8 cellular contexts compared by ENCODE assay signal in genomic region chr17:19534562-19535149, GRCh38. TPM values are rescaled to one million over a fixed set of nuclear protein-coding genes. Genes with fewer than 3 reads are reported as not detected.
DNase-seq lines count a peak whose midpoint lies in the region; ATAC-seq and TF ChIP-seq lines count a peak whose summit lies in the region.

No MANE protein-coding gene starts in this region.

- H3K27me3 ChIP-seq in iPS DF 6.9 (ENCODE audit: control insufficient read depth, insufficient read depth, low read length) (peaks cover 21% of the 10 kb centered on the region), skeletal muscle satellite cell (ENCODE audit: control insufficient read depth, insufficient read depth, low read length) (peaks cover 78% of the 10 kb centered on the region)

- peaks cover 9% of the 10 kb centered on the region for H3K4me1 Mint-ChIP-seq in T-helper 2 cell treated with Interferon-gamma antibody and Interleukin-4, amounts not matched to agents 5 μg/mL and 100 μg/mL, for 36 hours (ENCODE audit: low read depth)

- no peaks in the 10 kb centered on the region for H3K9me3 Mint-ChIP-seq in T-helper 2 cell treated with Interferon-gamma antibody and Interleukin-4, amounts not matched to agents 5 μg/mL and 100 μg/mL, for 36 hours

- no peaks in the 10 kb centered on the region for H3K4me1 ChIP-seq in iPS DF 6.9 (ENCODE audit: control insufficient read depth, insufficient read depth, low read length)
- H3K4me1 ChIP-seq in skeletal muscle satellite cell (ENCODE audit: control insufficient read depth, insufficient read depth, low read length): peaks cover 13% of the 10 kb centered on the region

- no peak overlapping the region for H3K27ac Mint-ChIP-seq in T-helper 2 cell treated with Interferon-gamma antibody and Interleukin-4, amounts not matched to agents 5 μg/mL and 100 μg/mL, for 36 hours

- ATAC-seq in GM21576 (IDR thresholded peaks at IDR 0.05; ENCODE audit: unreplicated experiment): no peak

- peak overlapping the region; percentile 34; the same call in 1 of the 2 replicates for H3K4me3 ChIP-seq in iPS DF 6.9 (ENCODE audit: low read length)
- peak overlapping the region; percentile 70 for H3K4me3 ChIP-seq in skeletal muscle satellite cell (ENCODE audit: low read length)

- TF ChIP-seq CTCF in GM20000 (IDR thresholded peaks at IDR 0.05; ENCODE audit: extremely low read depth, missing control alignments): no peak

- WGBS in iPS DF 6.9 (ENCODE audit: insufficient coverage, insufficient read length): no CpG with 5 or more reads among the region's 19 CpGs

- H3K27ac ChIP-seq in iPS DF 6.9 (ENCODE audit: low read length): no peak overlapping the region

- H3K4me2 ChIP-seq in skeletal muscle satellite cell (ENCODE audit: low read length): peak overlapping the region; percentile 89

- peak; percentile 34 for DNase-seq in GM20000 (ENCODE audit: low spot score)
- no peak for DNase-seq in T-helper 2 cell treated with Interferon-gamma antibody and Interleukin-4, amounts not matched to agents 5 μg/mL and 100 μg/mL, for 36 hours (ENCODE audit: low spot score)
- no peak for DNase-seq in iPS DF 6.9 (ENCODE audit: low read depth, low spot score)
- no peak for DNase-seq in cortex of kidney (lab: John Stamatoyannopoulos, UW)
- DNase-seq in NCI-H1092 treated with DMSO at 0.1 percent for 48 hours (lab: John Stamatoyannopoulos, UW): no peak
- DNase-seq in activated CD4-positive, CD25-positive, alpha-beta regulatory T cell (lab: John Stamatoyannopoulos, UW): no peak

- H3K9me3 ChIP-seq in iPS DF 6.9 (ENCODE audit: control insufficient read depth, insufficient read depth, low read length) (no peaks in the 10 kb centered on the region), skeletal muscle satellite cell (replicated peaks; ENCODE audit: low read length) (no peaks in the 10 kb centered on the region)

- no peaks in the 10 kb centered on the region for H3K36me3 ChIP-seq in iPS DF 6.9 (ENCODE audit: control insufficient read depth, insufficient read depth, low read length)
- no peaks in the 10 kb centered on the region for H3K36me3 ChIP-seq in skeletal muscle satellite cell (ENCODE audit: insufficient read depth, low read length)

- peaks cover 52% of the 10 kb centered on the region for H3K27me3 Mint-ChIP-seq in T-helper 2 cell treated with Interferon-gamma antibody and Interleukin-4, amounts not matched to agents 5 μg/mL and 100 μg/mL, for 36 hours (ENCODE audit: low read depth)

- H3K9ac ChIP-seq in skeletal muscle satellite cell (ENCODE audit: low read depth, low read length): no peak overlapping the region

- no peaks in the 10 kb centered on the region for H3K36me3 Mint-ChIP-seq in T-helper 2 cell treated with Interferon-gamma antibody and Interleukin-4, amounts not matched to agents 5 μg/mL and 100 μg/mL, for 36 hours (ENCODE audit: low read depth)

- peak overlapping the region; percentile 12 for H3K4me3 Mint-ChIP-seq in T-helper 2 cell treated with Interferon-gamma antibody and Interleukin-4, amounts not matched to agents 5 μg/mL and 100 μg/mL, for 36 hours

RNA-seq across cellular contexts. Expression of gene SLC47A1, which starts 1.0 kb away (rescaled TPM):
- total RNA-seq in skeletal muscle satellite cell (2012; rRNA removed): 2.2 and 2.3 TPM in 2 replicates
